8 cellular contexts compared by ENCODE assay signal in the genomic region with DNA sequence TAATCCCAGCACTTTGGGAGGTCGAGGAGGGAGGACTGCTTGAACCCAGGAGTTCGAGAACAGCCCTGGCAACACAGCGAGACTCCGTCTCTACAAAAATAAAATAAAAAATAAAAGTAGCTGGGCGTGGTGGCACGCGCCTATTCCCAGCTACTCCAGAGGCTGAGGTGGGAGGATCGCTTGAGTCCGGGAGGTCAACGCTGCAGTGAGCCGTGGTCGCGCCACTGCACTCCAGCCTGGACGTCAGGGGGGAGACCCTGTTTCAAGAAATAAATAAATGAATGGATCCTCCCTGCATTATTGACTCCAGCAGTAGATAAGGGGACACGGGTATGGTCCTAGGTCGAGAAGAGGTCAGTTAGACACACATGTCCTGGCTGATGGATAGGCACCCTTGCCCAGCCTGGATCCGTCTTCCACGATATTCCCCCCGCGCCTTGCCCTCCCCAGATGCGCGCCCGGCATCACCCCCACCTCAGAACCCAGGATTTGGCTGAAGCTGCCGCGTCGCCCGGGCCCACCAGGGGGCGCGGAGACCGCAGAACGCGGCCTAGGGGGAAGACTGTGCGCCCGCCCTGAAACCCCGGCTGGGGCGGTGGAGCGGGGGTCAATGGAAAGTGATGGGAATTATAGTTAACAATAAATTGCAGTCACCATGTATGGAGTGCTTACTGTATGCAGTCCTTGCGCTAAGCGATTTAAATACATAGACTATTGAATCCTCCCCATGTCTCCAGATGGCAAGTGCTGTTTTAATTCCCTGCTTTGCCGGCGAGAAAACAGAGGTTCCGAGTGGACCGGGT.
DNase-seq lines count a peak whose midpoint lies in the region; ATAC-seq and TF ChIP-seq lines count a peak whose summit lies in the region.

No MANE protein-coding gene starts in this region.

- no peak for ATAC-seq in HG02981 (IDR thresholded peaks at IDR 0.05; ENCODE audit: unreplicated experiment)

- DNase-seq in KG1 (lab: John Stamatoyannopoulos, UW) (peak; percentile 51), RPMI8226 (peak; percentile 85), activated gamma-delta T cell (lab: John Stamatoyannopoulos, UW) (peak; percentile 58), foreskin fibroblast (peak; percentile 72 to 92)

- H3K36me3 Mint-ChIP-seq in nephron (ENCODE audit: low read depth), result no peaks in the 10 kb centered on the region

- no peaks in the 10 kb centered on the region for H3K36me3 ChIP-seq in stomach smooth muscle (ENCODE audit: control insufficient read depth in 2 of 2, insufficient read depth in 2 of 2, low read length in 2 of 2)

- H3K9me3 Mint-ChIP-seq in nephron, result no peaks in the 10 kb centered on the region

- no peaks in the 10 kb centered on the region for H3K27me3 Mint-ChIP-seq in nephron (ENCODE audit: low read depth)

- H3K9ac ChIP-seq in stomach smooth muscle (ENCODE audit: low read length in 2 of 2), result peak overlapping the region; percentile 76 to 93

- H3K4me1 ChIP-seq in stomach smooth muscle (ENCODE audit: control insufficient read depth, insufficient read depth, low read length), result peaks cover 43% of the 10 kb centered on the region

- peaks cover 33% of the 10 kb centered on the region for H3K4me1 Mint-ChIP-seq in nephron

- peak overlapping the region; percentile 86 to 91 (median 88) for H3K4me3 Mint-ChIP-seq in nephron

- peak; percentile 91 for TF ChIP-seq CTCF in foreskin fibroblast (IDR thresholded peaks at IDR 0.05; ENCODE audit: low read depth, low read length)
- peak; percentile 96 to 99 (median 96) for TF ChIP-seq CTCF in nephron (IDR thresholded peaks at IDR 0.05; ENCODE audit: unreplicated experiment in 3 of 3)

- peak overlapping the region; percentile 99 to 100 (median 99) for H3K27ac Mint-ChIP-seq in nephron

- H3K4me3 ChIP-seq in GM08714 (ENCODE audit: low read length) (peak overlapping the region; percentile 80), foreskin fibroblast (ENCODE audit: low read depth in 1 of 2, low read length in 2 of 2) (peak overlapping the region; percentile 58 to 62), stomach smooth muscle (ENCODE audit: low read length in 2 of 2) (peak overlapping the region; percentile 79 to 94)

- H3K27me3 ChIP-seq in stomach smooth muscle (ENCODE audit: control insufficient read depth in 1 of 2, insufficient read depth in 2 of 2, low read length in 2 of 2), result no peaks in the 10 kb centered on the region

- no peaks in the 10 kb centered on the region for H3K9me3 ChIP-seq in stomach smooth muscle (ENCODE audit: control insufficient read depth in 2 of 2, low read length in 2 of 2)

- H3K27ac ChIP-seq in stomach smooth muscle (ENCODE audit: low read length), result peak overlapping the region; percentile 95
